10 cellular contexts compared by ENCODE assay signal in genomic region chr6:1286972-1287600, GRCh38. TPM values are rescaled to one million over a fixed set of nuclear protein-coding genes. Genes with fewer than 3 reads are reported as not detected.
A peak's percentile ranks its signal among the peaks of the same experiment; 100 is the strongest.
DNase-seq lines count a peak whose midpoint lies in the region; ATAC-seq and TF ChIP-seq lines count a peak whose summit lies in the region.
"Had no signal": no experiment of that assay in that cellular context is flagged by ENCODE, and none has a peak within 500 bp of the region (broad histone marks: within the 10 kb centered on the region; RNA-seq: fewer than 3 reads in every experiment).

No MANE protein-coding gene starts in this region.

- H2AFZ ChIP-seq in osteoblast (ENCODE audit: low read length): no peak overlapping the region

- DNase-seq in Calu3: peak; percentile 76
- DNase-seq in NOMO-1 treated with DMSO at 0.1 percent for 48 hours (lab: John Stamatoyannopoulos, UW; ENCODE audit: unreplicated experiment): peak; percentile 99
- DNase-seq in epithelial cell of esophagus (ENCODE audit: low read depth): peak; percentile 98
- DNase-seq in osteoblast (ENCODE audit: insufficient read length, low spot score, missing footprints): peak; percentile 60
- no peak for DNase-seq in NK-92 treated with Interleukin-12 subunit alpha and Interleukin-12 subunit beta, amount 100 ng/mL, for 24 hours (lab: John Stamatoyannopoulos, UW)
- DNase-seq in NCI-H1092 (lab: John Stamatoyannopoulos, UW): no peak
- no peak for DNase-seq in stimulated activated naive B cell treated with anti-CD40 and anti-IgM and Interleukin-4, amounts not matched to agents 10 μg/mL and 1 μg/mL and 100 μg/mL, for 72 hours
- DNase-seq: heart right ventricle had no signal

- H3K27ac ChIP-seq in osteoblast (ENCODE audit: low read depth, low read length): no peak overlapping the region

- no peaks in the 10 kb centered on the region for H4K20me1 ChIP-seq in osteoblast (ENCODE audit: insufficient read depth, low read length)

- intact Hi-C loops in Calu3 (cut with micrococcal nuclease; ENCODE audit: unreplicated experiment): loop anchor here (1.0 kb wide), 1 partner anchor 48 kb away; no protein-coding TSS in a partner anchor

- H3K4me3 ChIP-seq in epithelial cell of esophagus (ENCODE audit: low read length): no peak overlapping the region
- no peak overlapping the region for H3K4me3 ChIP-seq in osteoblast (ENCODE audit: insufficient read depth, low read length)
- H3K4me3 ChIP-seq: heart right ventricle had no signal

- no peaks in the 10 kb centered on the region for H3K36me3 ChIP-seq in osteoblast (ENCODE audit: insufficient read depth, low read length)
- H3K36me3 ChIP-seq: heart right ventricle had no signal

- no peak overlapping the region for H3K4me2 ChIP-seq in osteoblast (ENCODE audit: insufficient read depth, low read length)

- CTCF ChIA-PET in Calu3 (lab: Charles Lee): interaction anchor here (0.6 to 1.1 kb wide), 5 partner anchors 9 to 107 kb away, joined by 3 to 5 read pairs (median 3); partner anchors contain the start of gene FOXQ1

- no peak for ATAC-seq in GM18909 (IDR thresholded peaks at IDR 0.05; ENCODE audit: poor library complexity, unreplicated experiment)
- ATAC-seq in stimulated activated naive B cell treated with anti-CD40 and anti-IgM and Interleukin-4, amounts not matched to agents 10 μg/mL and 1 μg/mL and 100 μg/mL, for 72 hours (replicated peaks): no peak
- ATAC-seq: natural killer cell treated with Interleukin-12 subunit alpha and Interleukin-12 subunit beta and Interleukin-15 and Interleukin-18, amount 100 ng/mL, for 72 hours had no signal

- no peaks in the 10 kb centered on the region for H3K9me3 ChIP-seq in osteoblast (ENCODE audit: low read depth, low read length)
- H3K9me3 ChIP-seq: heart right ventricle had no signal

- no peaks in the 10 kb centered on the region for H3K9me3 Mint-ChIP-seq in Calu3 (ENCODE audit: low read depth, unreplicated experiment)
- no peaks in the 10 kb centered on the region for H3K9me3 Mint-ChIP-seq in stimulated activated naive B cell treated with anti-CD40 and anti-IgM and Interleukin-4, amounts not matched to agents 10 μg/mL and 1 μg/mL and 100 μg/mL, for 72 hours
- H3K9me3 Mint-ChIP-seq: natural killer cell treated with Interleukin-12 subunit alpha and Interleukin-12 subunit beta and Interleukin-15 and Interleukin-18, amount 100 ng/mL, for 72 hours had no signal

- TSS peak; percentile 76 for BruUV-seq in Calu3 (replicated peaks; lab: Mats Ljungman, UMichigan)

- H3K79me2 ChIP-seq in osteoblast (ENCODE audit: insufficient read depth, low read length): no peaks in the 10 kb centered on the region

- peaks cover 25% of the 10 kb centered on the region for H3K4me1 Mint-ChIP-seq in Calu3 (ENCODE audit: low read depth, unreplicated experiment)
- no peaks in the 10 kb centered on the region for H3K4me1 Mint-ChIP-seq in stimulated activated naive B cell treated with anti-CD40 and anti-IgM and Interleukin-4, amounts not matched to agents 10 μg/mL and 1 μg/mL and 100 μg/mL, for 72 hours

- no peaks in the 10 kb centered on the region for H3K27me3 Mint-ChIP-seq in Calu3 (ENCODE audit: unreplicated experiment)
- peaks cover 16 to 54% of the 10 kb centered on the region in 2 donors for H3K27me3 Mint-ChIP-seq in stimulated activated naive B cell treated with anti-CD40 and anti-IgM and Interleukin-4, amounts not matched to agents 10 μg/mL and 1 μg/mL and 100 μg/mL, for 72 hours

- TF ChIP-seq CTCF in Calu3 (IDR thresholded peaks at IDR 0.05; ENCODE audit: unreplicated experiment) (no peak), epithelial cell of esophagus (IDR thresholded peaks at IDR 0.05; ENCODE audit: insufficient read depth, low read depth, low read length, missing control alignments) (peak; percentile 3), osteoblast (IDR thresholded peaks at IDR 0.05; ENCODE audit: extremely low read depth, low read depth, low read length) (no peak)

- H3K4me3 Mint-ChIP-seq in Calu3 (ENCODE audit: low read depth, unreplicated experiment): no peak overlapping the region
- H3K4me3 Mint-ChIP-seq in stimulated activated naive B cell treated with anti-CD40 and anti-IgM and Interleukin-4, amounts not matched to agents 10 μg/mL and 1 μg/mL and 100 μg/mL, for 72 hours: no peak overlapping the region
- H3K4me3 Mint-ChIP-seq: natural killer cell treated with Interleukin-12 subunit alpha and Interleukin-12 subunit beta and Interleukin-15 and Interleukin-18, amount 100 ng/mL, for 72 hours had no signal

- no peaks in the 10 kb centered on the region for H3K27me3 ChIP-seq in osteoblast (ENCODE audit: insufficient read depth, low read length)

- peak overlapping the region; percentile 95 for H3K27ac Mint-ChIP-seq in Calu3 (ENCODE audit: unreplicated experiment)
- no peak overlapping the region for H3K27ac Mint-ChIP-seq in stimulated activated naive B cell treated with anti-CD40 and anti-IgM and Interleukin-4, amounts not matched to agents 10 μg/mL and 1 μg/mL and 100 μg/mL, for 72 hours
- H3K27ac Mint-ChIP-seq: natural killer cell treated with Interleukin-12 subunit alpha and Interleukin-12 subunit beta and Interleukin-15 and Interleukin-18, amount 100 ng/mL, for 72 hours had no signal

- H3K4me1 ChIP-seq in osteoblast (ENCODE audit: insufficient read depth, low read length): no peaks in the 10 kb centered on the region

- peaks cover 10% of the 10 kb centered on the region for H3K36me3 Mint-ChIP-seq in Calu3 (ENCODE audit: insufficient read depth, unreplicated experiment)
- H3K36me3 Mint-ChIP-seq in stimulated activated naive B cell treated with anti-CD40 and anti-IgM and Interleukin-4, amounts not matched to agents 10 μg/mL and 1 μg/mL and 100 μg/mL, for 72 hours: no peaks in the 10 kb centered on the region
- H3K36me3 Mint-ChIP-seq: natural killer cell treated with Interleukin-12 subunit alpha and Interleukin-12 subunit beta and Interleukin-15 and Interleukin-18, amount 100 ng/mL, for 72 hours had no signal

RNA-seq across cellular contexts. Expression of gene FOXQ1, which starts 24.8 kb away (rescaled TPM):
- total RNA-seq in Calu3 (2022): 46.1 and 51.0 TPM in 2 replicates
- total RNA-seq in osteoblast: 0.59 and 2.5 TPM in 2 replicates
- total RNA-seq: heart right ventricle; natural killer cell treated with Interleukin-12 subunit alpha and Interleukin-12 subunit beta and Interleukin-15 and Interleukin-18, amount 100 ng/mL, for 72 hours had no signal

Comparison
In these comparisons a context has a peak if more than half of its experiments do, and no peak if none do; other contexts are left out.
1. DNase-seq: peak in Calu3 (single experiment), NOMO-1 treated with DMSO at 0.1 percent for 48 hours (single experiment), epithelial cell of esophagus (single experiment) and osteoblast (single experiment); none in NK-92 treated with Interleukin-12 subunit alpha and Interleukin-12 subunit beta, amount 100 ng/mL, for 24 hours (single experiment), NCI-H1092 (single experiment) and stimulated activated naive B cell treated with anti-CD40 and anti-IgM and Interleukin-4, amounts not matched to agents 10 μg/mL and 1 μg/mL and 100 μg/mL, for 72 hours (single experiment).
2. RNA of gene FOXQ1, which starts 24.8 kb away (total RNA-seq): 46.1 to 51.0 TPM in Calu3; 0.59 to 2.5 TPM in osteoblast; every median in the first group is over 10 times any median in the second.